ENCODE assay signal across 8 cellular contexts in genomic region chr11:34192481-34193401, GRCh38.
DNase-seq lines count a peak whose midpoint lies in the region; ATAC-seq and TF ChIP-seq lines count a peak whose summit lies in the region.

No MANE protein-coding gene starts in this region.

- ATAC-seq in naive thymus-derived CD4-positive, alpha-beta T cell, result no peak
- ATAC-seq in naive thymus-derived CD8-positive, alpha-beta T cell, result no peak

- H3K4me3 ChIP-seq in HEK293 (ENCODE audit: low read depth, low read length), result no peak overlapping the region
- no peak overlapping the region for H3K4me3 ChIP-seq in WERI-Rb-1 (ENCODE audit: low read depth, low read length)
- H3K4me3 ChIP-seq in naive thymus-derived CD4-positive, alpha-beta T cell (ENCODE audit: low read length), result no peak overlapping the region

- no peak for TF ChIP-seq CTCF in HEK293 (tag by site-specific recombination; IDR thresholded peaks at IDR 0.05)
- no peak for TF ChIP-seq CTCF in WERI-Rb-1 (IDR thresholded peaks at IDR 0.05; ENCODE audit: low read depth, low read length)
- TF ChIP-seq CTCF in glutamatergic neuron (IDR thresholded peaks at IDR 0.05; ENCODE audit: partially characterized antibody, unreplicated experiment), result no peak

- H3K4me1 Mint-ChIP-seq in glutamatergic neuron (ENCODE audit: low read depth, unreplicated experiment), result peaks cover 6% of the 10 kb centered on the region
- H3K4me1 Mint-ChIP-seq in naive thymus-derived CD4-positive, alpha-beta T cell, result peaks cover 0 to 22% (median 3%) of the 10 kb centered on the region in 7 donors
- peaks cover 20% of the 10 kb centered on the region for H3K4me1 Mint-ChIP-seq in activated T-helper 2 cell treated with anti-CD3 and anti-CD28 coated beads, Interferon-gamma antibody, Interleukin-2, Interleukin-4, amounts not matched to agents 10 μg/mL and 5 μg/mL and 100 μg/mL, durations not matched to agents 14 hours and 24 hours and 36 hours (ENCODE audit: low read depth)
- H3K4me1 Mint-ChIP-seq in naive thymus-derived CD8-positive, alpha-beta T cell, result peaks cover 0 to 1% (median 0%) of the 10 kb centered on the region in 4 donors

- peak overlapping the region; percentile 44 for H3K27ac Mint-ChIP-seq in glutamatergic neuron (ENCODE audit: unreplicated experiment)
- H3K27ac Mint-ChIP-seq in naive thymus-derived CD4-positive, alpha-beta T cell, result peak overlapping the region in 1 of 9 donors; percentile 35
- H3K27ac Mint-ChIP-seq in activated T-helper 2 cell treated with anti-CD3 and anti-CD28 coated beads, Interferon-gamma antibody, Interleukin-2, Interleukin-4, amounts not matched to agents 10 μg/mL and 5 μg/mL and 100 μg/mL, durations not matched to agents 14 hours and 24 hours and 36 hours, result no peak overlapping the region
- H3K27ac Mint-ChIP-seq in naive thymus-derived CD8-positive, alpha-beta T cell, result no peak overlapping the region

- no peak overlapping the region for H3K4me3 Mint-ChIP-seq in glutamatergic neuron (ENCODE audit: unreplicated experiment)
- no peak overlapping the region for H3K4me3 Mint-ChIP-seq in naive thymus-derived CD4-positive, alpha-beta T cell
- H3K4me3 Mint-ChIP-seq in activated T-helper 2 cell treated with anti-CD3 and anti-CD28 coated beads, Interferon-gamma antibody, Interleukin-2, Interleukin-4, amounts not matched to agents 10 μg/mL and 5 μg/mL and 100 μg/mL, durations not matched to agents 14 hours and 24 hours and 36 hours (ENCODE audit: low read depth), result no peak overlapping the region
- no peak overlapping the region for H3K4me3 Mint-ChIP-seq in naive thymus-derived CD8-positive, alpha-beta T cell

- H3K9me3 ChIP-seq in HEK293 (ENCODE audit: control insufficient read depth, insufficient read depth, low read depth, low read length) (no peaks in the 10 kb centered on the region), WERI-Rb-1 (ENCODE audit: severe bottlenecking) (no peaks in the 10 kb centered on the region)
- H3K9me3 ChIP-seq in naive thymus-derived CD4-positive, alpha-beta T cell (ENCODE audit: control insufficient read depth in 2 of 3, low read length in 3 of 3), result no peaks in the 10 kb centered on the region

- H3K36me3 ChIP-seq in HEK293 (ENCODE audit: control insufficient read depth in 2 of 2, insufficient read depth in 1 of 2, low read length in 2 of 2), result peaks cover 0 to 5% of the 10 kb centered on the region in 2 experiments; a peak in 1 of 3 replicates
- H3K36me3 ChIP-seq in WERI-Rb-1, result peaks cover 20% of the 10 kb centered on the region
- no peaks in the 10 kb centered on the region for H3K36me3 ChIP-seq in naive thymus-derived CD4-positive, alpha-beta T cell (ENCODE audit: control insufficient read depth in 2 of 3, insufficient read depth in 3 of 3, low read length in 3 of 3)

- no peaks in the 10 kb centered on the region for H3K9me3 Mint-ChIP-seq in glutamatergic neuron (ENCODE audit: unreplicated experiment)
- H3K9me3 Mint-ChIP-seq in naive thymus-derived CD4-positive, alpha-beta T cell, result no peaks in the 10 kb centered on the region
- no peaks in the 10 kb centered on the region for H3K9me3 Mint-ChIP-seq in activated T-helper 2 cell treated with anti-CD3 and anti-CD28 coated beads, Interferon-gamma antibody, Interleukin-2, Interleukin-4, amounts not matched to agents 10 μg/mL and 5 μg/mL and 100 μg/mL, durations not matched to agents 14 hours and 24 hours and 36 hours
- H3K9me3 Mint-ChIP-seq in naive thymus-derived CD8-positive, alpha-beta T cell, result no peaks in the 10 kb centered on the region

- no peaks in the 10 kb centered on the region for H3K4me1 ChIP-seq in HEK293 (ENCODE audit: control insufficient read depth, insufficient read depth, low read length)
- H3K4me1 ChIP-seq in naive thymus-derived CD4-positive, alpha-beta T cell (ENCODE audit: control insufficient read depth in 2 of 2, insufficient read depth in 2 of 2, low read length in 2 of 2), result no peaks in the 10 kb centered on the region

- peaks cover 2% of the 10 kb centered on the region for H3K27me3 Mint-ChIP-seq in glutamatergic neuron (ENCODE audit: unreplicated experiment)
- H3K27me3 Mint-ChIP-seq in naive thymus-derived CD4-positive, alpha-beta T cell, result peaks cover 0 to 6% (median 0%) of the 10 kb centered on the region in 5 donors
- H3K27me3 Mint-ChIP-seq in activated T-helper 2 cell treated with anti-CD3 and anti-CD28 coated beads, Interferon-gamma antibody, Interleukin-2, Interleukin-4, amounts not matched to agents 10 μg/mL and 5 μg/mL and 100 μg/mL, durations not matched to agents 14 hours and 24 hours and 36 hours (ENCODE audit: low read depth), result peaks cover 3% of the 10 kb centered on the region
- no peaks in the 10 kb centered on the region for H3K27me3 Mint-ChIP-seq in naive thymus-derived CD8-positive, alpha-beta T cell

- intact Hi-C loops in naive thymus-derived CD4-positive, alpha-beta T cell (cut with micrococcal nuclease), result no loop called here
- intact Hi-C loops in activated T-helper 2 cell treated with anti-CD3 and anti-CD28 coated beads, Interferon-gamma antibody, Interleukin-2, Interleukin-4, amounts not matched to agents 10 μg/mL and 5 μg/mL and 100 μg/mL, durations not matched to agents 14 hours and 24 hours and 36 hours (cut with micrococcal nuclease), result no loop called here

- no peak overlapping the region for H3K27ac ChIP-seq in HEK293 (ENCODE audit: extremely low read depth, low read depth, low read length)
- H3K27ac ChIP-seq in WERI-Rb-1, result no peak overlapping the region
- no peak overlapping the region for H3K27ac ChIP-seq in naive thymus-derived CD4-positive, alpha-beta T cell (ENCODE audit: low read depth, low read length)

- DNase-seq in ACHN (peak; percentile 88), WERI-Rb-1 (peak; percentile 44), glutamatergic neuron (no peak)
- DNase-seq in stimulated activated CD8-positive, alpha-beta memory T cell treated with anti-CD3 and anti-CD28 coated beads, Interleukin-4, amount 100 ng/mL, for 48 hours, result peak; percentile 40
- DNase-seq in naive thymus-derived CD4-positive, alpha-beta T cell, result no peak
- DNase-seq in activated T-helper 2 cell treated with anti-CD3 and anti-CD28 coated beads, Interferon-gamma antibody, Interleukin-2, Interleukin-4, amounts not matched to agents 10 μg/mL and 5 μg/mL and 100 μg/mL, durations not matched to agents 14 hours and 24 hours and 36 hours (ENCODE audit: low spot score), result no peak
- DNase-seq in naive thymus-derived CD8-positive, alpha-beta T cell, result no peak

- CTCF ChIA-PET in HEK293 (lab: Yijun Ruan, JAX), result interaction anchor here (0.6 to 0.7 kb wide), 2 partner anchors 61 to 107 kb away, joined by 3 read pairs; no protein-coding TSS in a partner anchor
- CTCF ChIA-PET in naive thymus-derived CD4-positive, alpha-beta T cell (lab: Charles Lee), result no interaction called here

- in situ Hi-C loops in ACHN (cut with HindIII; ENCODE audit: low pct_ligation_motif_present, low pct_unique_long_range_greater_than_20kb, low sequenced_read_pairs), result no loop called here

- POLR2A ChIA-PET in HEK293 (lab: Yijun Ruan, JAX), result no interaction called here
- POLR2A ChIA-PET in naive thymus-derived CD4-positive, alpha-beta T cell (lab: Charles Lee), result no interaction called here
- POLR2A ChIA-PET in naive thymus-derived CD8-positive, alpha-beta T cell (lab: Charles Lee), result no interaction called here

- H3K27me3 ChIP-seq in WERI-Rb-1 (ENCODE audit: insufficient read depth, low read depth, severe bottlenecking), result no peaks in the 10 kb centered on the region
- H3K27me3 ChIP-seq in naive thymus-derived CD4-positive, alpha-beta T cell (ENCODE audit: control insufficient read depth in 2 of 2, insufficient read depth in 2 of 2, low read length in 2 of 2), result no peaks in the 10 kb centered on the region

- H3K36me3 Mint-ChIP-seq in glutamatergic neuron (ENCODE audit: unreplicated experiment), result no peaks in the 10 kb centered on the region
- H3K36me3 Mint-ChIP-seq in naive thymus-derived CD4-positive, alpha-beta T cell, result no peaks in the 10 kb centered on the region
- H3K36me3 Mint-ChIP-seq in activated T-helper 2 cell treated with anti-CD3 and anti-CD28 coated beads, Interferon-gamma antibody, Interleukin-2, Interleukin-4, amounts not matched to agents 10 μg/mL and 5 μg/mL and 100 μg/mL, durations not matched to agents 14 hours and 24 hours and 36 hours (ENCODE audit: low read depth), result peaks cover 25% of the 10 kb centered on the region
- no peaks in the 10 kb centered on the region for H3K36me3 Mint-ChIP-seq in naive thymus-derived CD8-positive, alpha-beta T cell

TF ChIP-seq in HEK293, 187 proteins besides CTCF, POLR2A, EP300 and RAD21 (continues in another document):
- TF ChIP-seq ZNF518A (tag by site-specific recombination; conservative IDR thresholded peaks at IDR 0.05; ENCODE audit: low read depth), result no peak
- no peak for TF ChIP-seq REPIN1 (tag by site-specific recombination; IDR thresholded peaks at IDR 0.05; ENCODE audit: low read depth)
- TF ChIP-seq ZNF426 (tag by site-specific recombination; IDR thresholded peaks at IDR 0.05), result no peak

Comparison
In these comparisons a context has a peak if more than half of its experiments do, and no peak if none do; other contexts are left out.
1. DNase-seq: peak in ACHN (single experiment), WERI-Rb-1 (single experiment) and stimulated activated CD8-positive, alpha-beta memory T cell treated with anti-CD3 and anti-CD28 coated beads, Interleukin-4, amount 100 ng/mL, for 48 hours (single experiment); none in glutamatergic neuron (single experiment), naive thymus-derived CD4-positive, alpha-beta T cell (0 of 9), activated T-helper 2 cell treated with anti-CD3 and anti-CD28 coated beads, Interferon-gamma antibody, Interleukin-2, Interleukin-4, amounts not matched to agents 10 μg/mL and 5 μg/mL and 100 μg/mL, durations not matched to agents 14 hours and 24 hours and 36 hours (single experiment) and naive thymus-derived CD8-positive, alpha-beta T cell (0 of 10).